Comparison of ENCODE assay signal across 30 cellular contexts in the genomic region with DNA sequence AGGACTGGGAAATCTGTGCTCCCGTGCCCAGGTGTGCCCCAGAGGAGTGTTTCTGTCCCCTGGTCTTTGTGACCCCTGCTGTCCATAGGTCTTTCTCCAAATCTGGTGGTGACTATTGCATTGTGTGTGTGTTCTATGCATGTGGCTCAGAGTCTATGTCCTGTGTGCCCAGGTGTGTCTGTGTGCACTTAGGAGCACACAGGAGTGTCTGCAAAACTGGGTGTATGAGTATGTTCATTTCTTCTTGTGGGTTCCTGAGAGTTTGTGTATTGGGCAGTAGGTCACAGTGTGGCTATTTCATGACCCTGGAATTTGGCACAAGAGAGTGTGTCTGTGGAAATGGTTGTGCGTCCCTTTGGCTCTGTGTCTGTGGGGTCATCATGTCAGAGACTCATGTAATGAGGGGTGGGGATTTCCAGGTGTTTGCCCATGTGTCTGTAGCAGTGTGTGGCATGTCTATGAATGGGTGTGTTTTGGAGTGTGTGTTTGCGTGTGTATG. TPM values are rescaled to one million over a fixed set of nuclear protein-coding genes. Genes with fewer than 3 reads are reported as not detected.
DNase-seq lines count a peak whose midpoint lies in the region; ATAC-seq and TF ChIP-seq lines count a peak whose summit lies in the region.
"Had no signal": no experiment of that assay in that cellular context is flagged by ENCODE, and none has a peak within 500 bp of the region (broad histone marks: within the 10 kb centered on the region; RNA-seq: fewer than 3 reads in every experiment).

No MANE protein-coding gene starts in this region.

- H3K4me3 Mint-ChIP-seq in glutamatergic neuron (ENCODE audit: unreplicated experiment) (peak overlapping the region; percentile 40), progenitor cell of endocrine pancreas (ENCODE audit: low read depth) (no peak overlapping the region)
- no peak overlapping the region for H3K4me3 Mint-ChIP-seq in activated CD4-positive, alpha-beta T cell treated with anti-CD3 and anti-CD28 coated beads for 36 hours
- H3K4me3 Mint-ChIP-seq: dendritic cell treated with granulocyte-macrophage colony-stimulating factor and Interleukin-4, amounts not matched to agents 40 ng/mL and 50 ng/mL, for 4 days had no signal

- no peaks in the 10 kb centered on the region for H3K9me3 ChIP-seq in sigmoid colon
- H3K9me3 ChIP-seq: gastroesophageal sphincter, thyroid gland had no signal

- no peak for TF ChIP-seq CTCF in VCaP (conservative IDR thresholded peaks at IDR 0.05)
- TF ChIP-seq CTCF in glutamatergic neuron (IDR thresholded peaks at IDR 0.05; ENCODE audit: partially characterized antibody, unreplicated experiment) = no peak
- no peak for TF ChIP-seq CTCF in sigmoid colon (IDR thresholded peaks at IDR 0.05)
- TF ChIP-seq CTCF in progenitor cell of endocrine pancreas (IDR thresholded peaks at IDR 0.05; ENCODE audit: unreplicated experiment) = no peak

- CTCF ChIA-PET in activated CD4-positive, alpha-beta T cell treated with anti-CD3 and anti-CD28 coated beads for 36 hours (lab: Charles Lee) = no interaction called here

- POLR2A ChIA-PET in activated CD4-positive, alpha-beta T cell treated with anti-CD3 and anti-CD28 coated beads for 36 hours (lab: Charles Lee) = no interaction called here

- H3K27me3 Mint-ChIP-seq in glutamatergic neuron (ENCODE audit: unreplicated experiment) (peaks cover 30% of the 10 kb centered on the region), progenitor cell of endocrine pancreas (peaks cover 85% of the 10 kb centered on the region)
- peaks cover 58% of the 10 kb centered on the region for H3K27me3 Mint-ChIP-seq in activated CD4-positive, alpha-beta T cell treated with anti-CD3 and anti-CD28 coated beads for 36 hours

- H3K9me3 Mint-ChIP-seq in glutamatergic neuron (ENCODE audit: unreplicated experiment) = peaks cover 14% of the 10 kb centered on the region
- H3K9me3 Mint-ChIP-seq in activated CD4-positive, alpha-beta T cell treated with anti-CD3 and anti-CD28 coated beads for 36 hours (ENCODE audit: low read depth) = no peaks in the 10 kb centered on the region
- no peaks in the 10 kb centered on the region for H3K9me3 Mint-ChIP-seq in progenitor cell of endocrine pancreas (ENCODE audit: low read depth)
- H3K9me3 Mint-ChIP-seq: activated naive CD4-positive, alpha-beta T cell treated with anti-CD3 and anti-CD28 coated beads, Interleukin-2, amount 50 U/mL, for 72 hours; activated T-helper 2 cell treated with anti-CD3 and anti-CD28 coated beads, Interferon-gamma antibody, Interleukin-2, Interleukin-4, amounts not matched to agents 10 μg/mL and 5 μg/mL and 100 μg/mL, durations not matched to agents 14 hours and 24 hours and 36 hours; dendritic cell treated with granulocyte-macrophage colony-stimulating factor and Interleukin-4, amounts not matched to agents 40 ng/mL and 50 ng/mL, for 4 days; memory B cell; stimulated activated naive CD8-positive, alpha-beta T cell treated with anti-CD3 and anti-CD28 coated beads, Interleukin-15, amount 100 ng/mL, for 72 hours had no signal

- intact Hi-C loops in sigmoid colon (cut with DNase I) = no loop called here
- intact Hi-C loops in activated CD4-positive, alpha-beta T cell treated with anti-CD3 and anti-CD28 coated beads for 36 hours (cut with DNase I, micrococcal nuclease) = loop anchor here in 1 of 2 experiments (5.0 kb wide), 1 partner anchor 417 kb away; no protein-coding TSS in a partner anchor

- TF ChIP-seq EP300 in sigmoid colon (IDR thresholded peaks at IDR 0.05) = no peak

- DNase-seq in activated CD8-positive, alpha-beta memory T cell treated with anti-CD3 and anti-CD28 coated beads, Interleukin-2, amount 50 U/mL, for 48 hours = peak; percentile 29
- no peak for DNase-seq in activated CD8-positive, alpha-beta memory T cell treated with anti-CD3 and anti-CD28 coated beads, Interleukin-2, amount 50 U/mL, for 4 hours
- DNase-seq in glutamatergic neuron = no peak
- DNase-seq in sigmoid colon = peak; percentile 14
- DNase-seq in SW 1271 (lab: John Stamatoyannopoulos, UW) = no peak
- DNase-seq in activated CD4-positive, alpha-beta T cell treated with anti-CD3 and anti-CD28 coated beads for 36 hours = no peak
- no peak for DNase-seq in progenitor cell of endocrine pancreas (ENCODE audit: low spot score, unreplicated experiment)
- DNase-seq: aorta; caudate nucleus; COR-L47; HCEC 1CT; hypothalamus; NCI-H1417 treated with DMSO at 0.1 percent for 48 hours; NCI-H446 treated with DMSO at 0.1 percent for 48 hours; NCI-H82; occipital lobe; stimulated activated naive CD8-positive, alpha-beta T cell treated with anti-CD3 and anti-CD28 coated beads, Interleukin-15, amount 100 ng/mL, for 72 hours; thyroid gland had no signal

- H3K27me3 ChIP-seq in sigmoid colon = peaks cover 68 to 100% (median 100%) of the 10 kb centered on the region in 3 donors

- 44 to 71% methylated on average over 3 of the region's 3 CpGs for WGBS in sigmoid colon, 2 donors

- H3K36me3 Mint-ChIP-seq in glutamatergic neuron (ENCODE audit: unreplicated experiment) = peaks cover 5% of the 10 kb centered on the region
- no peaks in the 10 kb centered on the region for H3K36me3 Mint-ChIP-seq in activated CD4-positive, alpha-beta T cell treated with anti-CD3 and anti-CD28 coated beads for 36 hours (ENCODE audit: low read depth)
- no peaks in the 10 kb centered on the region for H3K36me3 Mint-ChIP-seq in progenitor cell of endocrine pancreas (ENCODE audit: insufficient read depth)
- H3K36me3 Mint-ChIP-seq: activated naive CD4-positive, alpha-beta T cell treated with anti-CD3 and anti-CD28 coated beads, Interleukin-2, amount 50 U/mL, for 72 hours had no signal

- no peak overlapping the region for H3K4me3 ChIP-seq in sigmoid colon
- H3K4me3 ChIP-seq: gastroesophageal sphincter, skin epidermis, thyroid gland had no signal

- TF ChIP-seq POLR2A in sigmoid colon (IDR thresholded peaks at IDR 0.05) = no peak

- no peaks in the 10 kb centered on the region for H3K36me3 ChIP-seq in sigmoid colon
- H3K36me3 ChIP-seq: gastroesophageal sphincter, thyroid gland had no signal

- H3K27ac ChIP-seq in VCaP (peak overlapping the region; percentile 98), sigmoid colon (no peak overlapping the region)
- H3K27ac ChIP-seq: gastroesophageal sphincter, RWPE1, skin epidermis, thyroid gland had no signal

- H3K27ac Mint-ChIP-seq in glutamatergic neuron (ENCODE audit: unreplicated experiment) (peak overlapping the region; percentile 19), progenitor cell of endocrine pancreas (no peak overlapping the region)
- H3K27ac Mint-ChIP-seq in activated CD4-positive, alpha-beta T cell treated with anti-CD3 and anti-CD28 coated beads for 36 hours = no peak overlapping the region
- H3K27ac Mint-ChIP-seq: activated naive CD4-positive, alpha-beta T cell treated with anti-CD3 and anti-CD28 coated beads, Interleukin-2, amount 50 U/mL, for 72 hours; dendritic cell treated with granulocyte-macrophage colony-stimulating factor and Interleukin-4, amounts not matched to agents 40 ng/mL and 50 ng/mL, for 4 days; memory B cell; stimulated activated naive CD8-positive, alpha-beta T cell treated with anti-CD3 and anti-CD28 coated beads, Interleukin-15, amount 100 ng/mL, for 72 hours had no signal

- no peak for ATAC-seq in activated CD4-positive, alpha-beta T cell treated with anti-CD3 and anti-CD28 coated beads for 36 hours
- ATAC-seq: activated naive CD4-positive, alpha-beta T cell treated with anti-CD3 and anti-CD28 coated beads, Interleukin-2, amount 50 U/mL, for 72 hours; gastroesophageal sphincter; stimulated activated naive CD8-positive, alpha-beta T cell treated with anti-CD3 and anti-CD28 coated beads, Interleukin-15, amount 100 ng/mL, for 72 hours had no signal

- H3K4me1 ChIP-seq in sigmoid colon = peaks cover 0 to 59% (median 52%) of the 10 kb centered on the region in 4 donors

- H3K4me1 Mint-ChIP-seq in glutamatergic neuron (ENCODE audit: low read depth, unreplicated experiment) (peaks cover 8% of the 10 kb centered on the region), progenitor cell of endocrine pancreas (ENCODE audit: low read depth) (peaks cover 14% of the 10 kb centered on the region)
- H3K4me1 Mint-ChIP-seq in activated CD4-positive, alpha-beta T cell treated with anti-CD3 and anti-CD28 coated beads for 36 hours = peaks cover 12% of the 10 kb centered on the region

RNA-seq across cellular contexts. Expression of a gene that starts 1.2 kb away (rescaled TPM):
- 3.6 TPM for total RNA-seq in glutamatergic neuron (ENCODE audit: unreplicated experiment)
- 1 to 10 TPM; 2.1 to 6.6 (median 5.0) TPM for total RNA-seq in sigmoid colon
- 1 to 10 TPM in 2 of 3 donors, under 1 TPM in 1; 0.46 to 5.2 (median 1.8) TPM for polyA plus RNA-seq in sigmoid colon
- under 1 TPM; 0.05 to 0.07 TPM for total RNA-seq in activated CD4-positive, alpha-beta T cell treated with anti-CD3 and anti-CD28 coated beads for 36 hours
- total RNA-seq in progenitor cell of endocrine pancreas = 1.7 and 1.9 TPM in 2 replicates

RNA-seq across cellular contexts. Expression of a gene that starts 27.5 kb away (rescaled TPM):
- total RNA-seq in glutamatergic neuron (ENCODE audit: unreplicated experiment) (not detected), sigmoid colon (not detected), progenitor cell of endocrine pancreas (not detected in 2 replicates)
- not detected for polyA plus RNA-seq in sigmoid colon
- total RNA-seq in activated CD4-positive, alpha-beta T cell treated with anti-CD3 and anti-CD28 coated beads for 36 hours = not detected
- total RNA-seq: activated CD8-positive, alpha-beta memory T cell treated with anti-CD3 and anti-CD28 coated beads for 36 hours; activated naive CD4-positive, alpha-beta T cell treated with anti-CD3 and anti-CD28 coated beads, Interleukin-2, amount 50 U/mL, for 72 hours; activated T-helper 2 cell treated with anti-CD3 and anti-CD28 coated beads, Interferon-gamma antibody, Interleukin-2, Interleukin-4, amounts not matched to agents 10 μg/mL and 5 μg/mL and 100 μg/mL, durations not matched to agents 14 hours and 24 hours and 36 hours; aorta; gastroesophageal sphincter; occipital lobe; renal cortical epithelial cell; SK-MEL-5; T-helper 1 cell treated with Interleukin-12 subunit alpha and Interleukin-12 subunit beta and Interleukin-4 antibody, amounts not matched to agents 30 ng/mL and 1 ng/mL, for 36 hours; thyroid gland had no signal
- polyA plus RNA-seq: aorta had no signal

Comparison
In these comparisons a context has a peak if more than half of its experiments do, and no peak if none do; other contexts are left out.
1. DNase-seq: peak in activated CD8-positive, alpha-beta memory T cell treated with anti-CD3 and anti-CD28 coated beads, Interleukin-2, amount 50 U/mL, for 48 hours (single experiment) and sigmoid colon (single experiment); none in activated CD8-positive, alpha-beta memory T cell treated with anti-CD3 and anti-CD28 coated beads, Interleukin-2, amount 50 U/mL, for 4 hours (single experiment), glutamatergic neuron (single experiment), SW 1271 (0 of 2), activated CD4-positive, alpha-beta T cell treated with anti-CD3 and anti-CD28 coated beads for 36 hours (single experiment) and progenitor cell of endocrine pancreas (single experiment).